Comparison of ENCODE assay signal across 24 cellular contexts in genomic region chr11:15177491-15177890, GRCh38.
"Had no signal": no experiment of that assay in that cellular context is flagged by ENCODE, and none has a peak within 500 bp of the region (broad histone marks: within the 10 kb centered on the region; RNA-seq: fewer than 3 reads in every experiment).

No MANE protein-coding gene starts in this region.

- H3K36me3 Mint-ChIP-seq: naive thymus-derived CD8-positive, alpha-beta T cell; stimulated activated effector memory CD8-positive, alpha-beta T cell treated with anti-CD3 and anti-CD28 coated beads, Interleukin-12 subunit alpha, Interleukin-12 subunit beta, amount 100 ng/mL, for 72 hours had no signal

- H3K79me2 ChIP-seq: hepatocyte had no signal

- H3K36me3 ChIP-seq: esophagus muscularis mucosa, gastroesophageal sphincter, heart left ventricle, lower lobe of right lung, sigmoid colon, stomach, thyroid gland, vagina had no signal

- H3K4me2 ChIP-seq: hepatocyte had no signal

- H3K27ac ChIP-seq: esophagus muscularis mucosa, foreskin keratinocyte, gastroesophageal sphincter, heart left ventricle, hepatocyte, lower lobe of right lung, psoas muscle, sigmoid colon, thyroid gland, vagina had no signal

- H3K4me3 Mint-ChIP-seq: dendritic cell treated with granulocyte-macrophage colony-stimulating factor and Interleukin-4, amounts not matched to agents 40 ng/mL and 50 ng/mL, for 4 days; naive thymus-derived CD8-positive, alpha-beta T cell; neural crest cell; stimulated activated effector memory CD8-positive, alpha-beta T cell treated with anti-CD3 and anti-CD28 coated beads, Interleukin-12 subunit alpha, Interleukin-12 subunit beta, amount 100 ng/mL, for 72 hours had no signal

- H3K27me3 ChIP-seq: esophagus muscularis mucosa, gastroesophageal sphincter, sigmoid colon, stomach, thyroid gland, vagina had no signal

- H3K4me3 ChIP-seq: esophagus muscularis mucosa, gastroesophageal sphincter, heart left ventricle, hepatocyte, lower lobe of right lung, psoas muscle, sigmoid colon, stomach, thyroid gland, vagina had no signal

- H3K9me3 Mint-ChIP-seq: dendritic cell treated with granulocyte-macrophage colony-stimulating factor and Interleukin-4, amounts not matched to agents 40 ng/mL and 50 ng/mL, for 4 days; naive thymus-derived CD8-positive, alpha-beta T cell; neural crest cell; stimulated activated effector memory CD8-positive, alpha-beta T cell treated with anti-CD3 and anti-CD28 coated beads, Interleukin-12 subunit alpha, Interleukin-12 subunit beta, amount 100 ng/mL, for 72 hours had no signal

- DNase-seq: effector CD8-positive, alpha-beta T cell; foreskin keratinocyte; heart left ventricle; left cardiac atrium; left ventricle myocardium superior; lower lobe of right lung; midbrain; naive thymus-derived CD8-positive, alpha-beta T cell; psoas muscle; right cardiac atrium; sigmoid colon; stimulated activated CD4-positive, alpha-beta T cell treated with anti-CD3 and anti-CD28 coated beads, Interleukin-2, amount 100 ng/mL, for 24 hours; stimulated activated CD4-positive, alpha-beta T cell treated with anti-CD3 and anti-CD28 coated beads, Interleukin-4, amount 100 ng/mL, for 24 hours; stimulated activated naive CD4-positive, alpha-beta T cell treated with Interleukin-2 at 50 U/mL for 16 hours; stomach; thyroid gland; trophoblast cell had no signal

- H3K4me1 ChIP-seq: esophagus muscularis mucosa, foreskin keratinocyte, gastroesophageal sphincter, heart left ventricle, lower lobe of right lung, psoas muscle, sigmoid colon, thyroid gland, vagina had no signal

- H3K4me1 Mint-ChIP-seq: stimulated activated effector memory CD8-positive, alpha-beta T cell treated with anti-CD3 and anti-CD28 coated beads, Interleukin-12 subunit alpha, Interleukin-12 subunit beta, amount 100 ng/mL, for 72 hours had no signal

- H3K9me3 ChIP-seq: esophagus muscularis mucosa, gastroesophageal sphincter, heart left ventricle, lower lobe of right lung, psoas muscle, sigmoid colon, stomach, thyroid gland, vagina had no signal

- ATAC-seq: foreskin keratinocyte; gastroesophageal sphincter; heart left ventricle; left cardiac atrium; left ventricle myocardium superior; lower lobe of right lung; naive thymus-derived CD8-positive, alpha-beta T cell; psoas muscle; right cardiac atrium; stimulated activated effector memory CD8-positive, alpha-beta T cell treated with anti-CD3 and anti-CD28 coated beads, Interleukin-12 subunit alpha, Interleukin-12 subunit beta, amount 100 ng/mL, for 72 hours had no signal

- H3K27ac Mint-ChIP-seq: dendritic cell treated with granulocyte-macrophage colony-stimulating factor and Interleukin-4, amounts not matched to agents 40 ng/mL and 50 ng/mL, for 4 days; naive thymus-derived CD8-positive, alpha-beta T cell; stimulated activated effector memory CD8-positive, alpha-beta T cell treated with anti-CD3 and anti-CD28 coated beads, Interleukin-12 subunit alpha, Interleukin-12 subunit beta, amount 100 ng/mL, for 72 hours had no signal

- H2AFZ ChIP-seq: hepatocyte had no signal
